Comparison of ENCODE assay signal across 8 cellular contexts in the genomic region with DNA sequence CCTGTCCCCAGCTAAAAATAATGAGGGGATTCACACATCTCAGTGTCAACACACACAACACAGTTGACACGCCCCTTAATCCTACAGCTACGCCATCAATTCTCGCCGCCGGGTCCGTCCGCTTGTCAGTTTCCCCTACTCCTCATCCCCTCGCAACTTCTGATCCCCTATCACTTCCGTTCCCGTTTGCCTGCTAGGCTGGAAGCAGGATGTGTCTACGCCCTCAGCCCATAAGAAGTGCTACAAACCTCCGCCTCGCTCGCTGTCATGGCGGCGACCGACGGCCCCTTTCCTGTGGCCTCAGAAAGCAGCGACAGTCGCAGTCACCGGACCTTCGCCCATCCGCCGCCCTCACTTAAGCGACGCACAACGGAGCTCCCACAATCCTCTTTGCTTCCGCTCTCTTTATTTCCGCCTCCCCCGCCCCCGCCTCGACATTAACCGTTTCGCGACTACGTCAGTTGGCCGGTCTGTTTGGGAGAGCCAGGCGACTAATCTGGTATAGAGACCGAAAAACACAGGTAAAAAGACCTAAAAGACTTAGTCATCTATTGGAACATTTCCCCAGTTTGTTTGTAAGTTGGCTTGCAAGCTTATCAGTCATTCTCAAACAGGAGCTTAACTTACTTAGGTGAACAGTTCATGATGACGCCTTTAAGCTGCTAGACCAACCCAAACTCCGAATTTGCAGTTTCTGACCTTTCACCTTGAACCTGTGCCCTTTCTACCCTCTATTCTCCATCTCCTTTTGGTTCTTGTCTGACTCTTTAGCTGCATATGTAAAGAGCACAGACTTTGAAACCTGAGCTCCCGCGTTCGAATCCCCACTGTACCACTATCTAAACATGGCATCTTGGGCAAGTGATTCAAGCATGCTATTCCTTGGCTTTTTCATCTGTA. TPM values are rescaled to one million over a fixed set of nuclear protein-coding genes. Genes with fewer than 3 reads are reported as not detected.
DNase-seq lines count a peak whose midpoint lies in the region; ATAC-seq and TF ChIP-seq lines count a peak whose summit lies in the region.

A gene with protein sequence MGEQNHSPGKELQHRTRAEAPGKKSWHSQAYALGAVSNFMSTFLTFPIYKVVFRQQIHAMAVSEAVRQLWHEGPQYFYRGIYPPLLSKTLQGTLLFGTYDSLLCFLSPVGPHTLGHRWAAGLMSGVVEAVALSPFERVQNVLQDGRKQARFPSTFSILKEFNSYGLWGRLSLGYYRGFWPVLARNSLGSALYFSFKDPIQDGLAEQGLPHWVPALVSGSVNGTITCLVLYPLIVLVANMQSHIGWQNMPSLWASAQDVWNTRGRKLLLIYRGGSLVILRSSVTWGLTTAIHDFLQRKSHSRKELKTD (minus strand): TSS at position 380 of the 900 bp plus-strand sequence. CDS start 51,752 bp downstream, outside the sequence.

- no peaks in the 10 kb centered on the region for H3K27me3 Mint-ChIP-seq in activated T-helper 17 cell treated with anti-CD3 and anti-CD28 coated beads, Interleukin-2, amount 50 U/mL, for 72 hours
- H3K27me3 Mint-ChIP-seq in natural killer cell treated with Interleukin-12 subunit alpha and Interleukin-12 subunit beta and Interleukin-15 and Interleukin-18, amount 100 ng/mL, for 72 hours, result peaks cover 0 to 3% of the 10 kb centered on the region in 2 donors

- no peaks in the 10 kb centered on the region for H3K27me3 ChIP-seq in DND-41 (ENCODE audit: insufficient read depth, low read length, poor library complexity)
- H3K27me3 ChIP-seq in KMS-11 (ENCODE audit: insufficient read depth, low read depth), result no peaks in the 10 kb centered on the region

- peak within 1 kb of the TSS; percentile 89 for H3K4me3 Mint-ChIP-seq in activated T-helper 17 cell treated with anti-CD3 and anti-CD28 coated beads, Interleukin-2, amount 50 U/mL, for 72 hours
- H3K4me3 Mint-ChIP-seq in natural killer cell treated with Interleukin-12 subunit alpha and Interleukin-12 subunit beta and Interleukin-15 and Interleukin-18, amount 100 ng/mL, for 72 hours, result peak within 1 kb of the TSS; percentile 99

- H3K4me1 ChIP-seq in DND-41 (ENCODE audit: insufficient read depth, low read length) (peaks cover 19% of the 10 kb centered on the region), KMS-11 (ENCODE audit: low read depth, poor library complexity, severe bottlenecking) (peaks cover 4% of the 10 kb centered on the region)

- ATAC-seq in DND-41 (ENCODE audit: insufficient read depth, low read depth), result peak; percentile 86
- ATAC-seq in GM21786 (IDR thresholded peaks at IDR 0.05; ENCODE audit: unreplicated experiment), result peak; percentile 92
- peak; percentile 95 for ATAC-seq in activated T-helper 17 cell treated with anti-CD3 and anti-CD28 coated beads, Interleukin-2, amount 50 U/mL, for 72 hours (replicated peaks)
- ATAC-seq in natural killer cell treated with Interleukin-12 subunit alpha and Interleukin-12 subunit beta and Interleukin-15 and Interleukin-18, amount 100 ng/mL, for 72 hours, result peak; percentile 95
- ATAC-seq in stimulated activated naive CD8-positive, alpha-beta T cell treated with anti-CD3 and anti-CD28 coated beads, Interleukin-15, Interleukin-2, amounts not matched to agents 100 U/mL and 50 U/mL, for 24 hours, result peak; percentile 94

- peaks cover 18% of the 10 kb centered on the region for H3K36me3 Mint-ChIP-seq in activated T-helper 17 cell treated with anti-CD3 and anti-CD28 coated beads, Interleukin-2, amount 50 U/mL, for 72 hours (ENCODE audit: low read depth)
- peaks cover 4% of the 10 kb centered on the region for H3K36me3 Mint-ChIP-seq in natural killer cell treated with Interleukin-12 subunit alpha and Interleukin-12 subunit beta and Interleukin-15 and Interleukin-18, amount 100 ng/mL, for 72 hours

- H3K9ac ChIP-seq in DND-41 (ENCODE audit: low read depth, low read length), result peak within 1 kb of the TSS; percentile 60
- peak within 1 kb of the TSS; percentile 71 for H3K9ac ChIP-seq in KMS-11

- H4K20me1 ChIP-seq in DND-41 (ENCODE audit: insufficient read depth, low read length), result no peaks in the 10 kb centered on the region
- no peaks in the 10 kb centered on the region for H4K20me1 ChIP-seq in KMS-11 (ENCODE audit: insufficient read depth)

- H3K27ac ChIP-seq in DND-41 (ENCODE audit: low read length) (peak within 1 kb of the TSS; percentile 92), KMS-11 (peak within 1 kb of the TSS; percentile 85)

- H3K36me3 ChIP-seq in DND-41 (ENCODE audit: insufficient read depth, low read length), result no peaks in the 10 kb centered on the region
- H3K36me3 ChIP-seq in KMS-11 (ENCODE audit: insufficient read depth), result no peaks in the 10 kb centered on the region

- H3K9me3 Mint-ChIP-seq in activated T-helper 17 cell treated with anti-CD3 and anti-CD28 coated beads, Interleukin-2, amount 50 U/mL, for 72 hours, result no peaks in the 10 kb centered on the region
- no peaks in the 10 kb centered on the region for H3K9me3 Mint-ChIP-seq in natural killer cell treated with Interleukin-12 subunit alpha and Interleukin-12 subunit beta and Interleukin-15 and Interleukin-18, amount 100 ng/mL, for 72 hours

- H3K79me2 ChIP-seq in DND-41 (ENCODE audit: insufficient read depth, low read length) (peaks cover 27% of the 10 kb centered on the region), KMS-11 (ENCODE audit: insufficient read depth, low read depth) (no peaks in the 10 kb centered on the region)

- H3K4me1 Mint-ChIP-seq in activated T-helper 17 cell treated with anti-CD3 and anti-CD28 coated beads, Interleukin-2, amount 50 U/mL, for 72 hours, result no peaks in the 10 kb centered on the region
- H3K4me1 Mint-ChIP-seq in natural killer cell treated with Interleukin-12 subunit alpha and Interleukin-12 subunit beta and Interleukin-15 and Interleukin-18, amount 100 ng/mL, for 72 hours (ENCODE audit: low read depth in 2 of 2), result peaks cover 12 to 14% of the 10 kb centered on the region in 2 donors

- no peaks in the 10 kb centered on the region for H3K9me3 ChIP-seq in DND-41 (ENCODE audit: insufficient read depth, low read length, severe bottlenecking)

- H2AFZ ChIP-seq in DND-41 (ENCODE audit: low read depth, low read length), result peak within 1 kb of the TSS; percentile 83
- H2AFZ ChIP-seq in KMS-11 (ENCODE audit: low read depth), result peak within 1 kb of the TSS; percentile 62

- peak within 1 kb of the TSS; percentile 63 to 73 for H3K4me3 ChIP-seq in DND-41 (ENCODE audit: low read depth in 1 of 2, low read length in 2 of 2)
- peak within 1 kb of the TSS; percentile 6 for H3K4me3 ChIP-seq in KMS-11 (IDR thresholded peaks at IDR 0.05; ENCODE audit: insufficient read depth, low read depth, low read length)

- DNase-seq in DND-41, result peak; percentile 85
- DNase-seq in RKO (ENCODE audit: low spot score), result peak; percentile 79
- DNase-seq in fibroblast of peridontal ligament (ENCODE audit: extremely low read depth), result peak; percentile 77
- DNase-seq in natural killer cell treated with Interleukin-12 subunit alpha and Interleukin-12 subunit beta and Interleukin-15 and Interleukin-18, amount 100 ng/mL, for 72 hours (ENCODE audit: low spot score), result peak; percentile 75
- peak; percentile 76 for DNase-seq in stimulated activated naive CD8-positive, alpha-beta T cell treated with anti-CD3 and anti-CD28 coated beads, Interleukin-15, Interleukin-2, amounts not matched to agents 100 U/mL and 50 U/mL, for 24 hours

- H3K4me2 ChIP-seq in DND-41 (ENCODE audit: insufficient read depth, low read length), result peak within 1 kb of the TSS; percentile 73
- H3K4me2 ChIP-seq in KMS-11, result peak within 1 kb of the TSS; percentile 92

- TF ChIP-seq CTCF in DND-41 (IDR thresholded peaks at IDR 0.05; ENCODE audit: borderline replicate concordance, extremely low read depth, low read length, poor library complexity, severe bottlenecking), result no peak
- no peak for TF ChIP-seq CTCF in KMS-11 (conservative IDR thresholded peaks at IDR 0.05; ENCODE audit: low read depth, low read length)

- peak within 1 kb of the TSS; percentile 98 for H3K27ac Mint-ChIP-seq in activated T-helper 17 cell treated with anti-CD3 and anti-CD28 coated beads, Interleukin-2, amount 50 U/mL, for 72 hours
- H3K27ac Mint-ChIP-seq in natural killer cell treated with Interleukin-12 subunit alpha and Interleukin-12 subunit beta and Interleukin-15 and Interleukin-18, amount 100 ng/mL, for 72 hours, result peak within 1 kb of the TSS; percentile 97 to 99

RNA-seq across cellular contexts. Expression of the gene that starts here (rescaled TPM):
- total RNA-seq in activated T-helper 17 cell treated with anti-CD3 and anti-CD28 coated beads, Interleukin-2, amount 50 U/mL, for 72 hours, result 1 to 10 TPM; 6.1 to 8.7 TPM
- total RNA-seq in natural killer cell treated with Interleukin-12 subunit alpha and Interleukin-12 subunit beta and Interleukin-15 and Interleukin-18, amount 100 ng/mL, for 72 hours, result 10 to 100 TPM; 10.3 to 10.8 TPM

Comparison
In these comparisons a context has a peak if more than half of its experiments do, and no peak if none do; other contexts are left out.
1. Peak in every context shown above with its lines: DNase-seq, ATAC-seq, H3K4me3 ChIP-seq and H3K27ac ChIP-seq.